ENCODE assay signal across 26 cellular contexts in genomic region chr5:155759984-155760383, GRCh38.
"Had no signal": no experiment of that assay in that cellular context is flagged by ENCODE, and none has a peak within 500 bp of the region (broad histone marks: within the 10 kb centered on the region; RNA-seq: fewer than 3 reads in every experiment).

No MANE protein-coding gene starts in this region.

- DNase-seq: naive thymus-derived CD4-positive, alpha-beta T cell; occipital lobe; ovary; posterior cingulate gyrus; psoas muscle; right cardiac atrium; right lobe of liver; sigmoid colon; small intestine; stimulated activated CD4-positive, alpha-beta T cell treated with anti-CD3 and anti-CD28 coated beads, Interleukin-15, amount 100 ng/mL, for 24 hours; stimulated activated CD4-positive, alpha-beta T cell treated with anti-CD3 and anti-CD28 coated beads, Interleukin-2, amount 100 ng/mL, for 24 hours; stimulated activated CD4-positive, alpha-beta T cell treated with anti-CD3 and anti-CD28 coated beads, Interleukin-2, amount 100 ng/mL, for 48 hours; stimulated activated CD4-positive, alpha-beta T cell treated with anti-CD3 and anti-CD28 coated beads, Interleukin-4, amount 100 ng/mL, for 24 hours; stimulated activated naive CD4-positive, alpha-beta T cell treated with Interleukin-2 at 50 U/mL for 16 hours; stomach; thyroid gland; upper lobe of right lung; uterus had no signal

- H3K27me3 Mint-ChIP-seq: stimulated activated memory B cell treated with anti-CD40 and anti-IgM and Interleukin-4, amounts not matched to agents 10 μg/mL and 1 μg/mL and 100 μg/mL, for 72 hours; type B pancreatic cell had no signal

- H3K4me3 Mint-ChIP-seq: naive thymus-derived CD4-positive, alpha-beta T cell; nephron; neural progenitor cell; stimulated activated memory B cell treated with anti-CD40 and anti-IgM and Interleukin-4, amounts not matched to agents 10 μg/mL and 1 μg/mL and 100 μg/mL, for 72 hours; type B pancreatic cell had no signal

- H3K9me3 ChIP-seq: ovary, psoas muscle, right lobe of liver, sigmoid colon, thoracic aorta, thyroid gland, upper lobe of right lung, uterus had no signal

- H3K36me3 ChIP-seq: neural progenitor cell, ovary, right lobe of liver, sigmoid colon, stomach, thoracic aorta, thyroid gland, tibial nerve, upper lobe of right lung, uterus had no signal

- H3K4me1 ChIP-seq: neural progenitor cell, right lobe of liver, sigmoid colon, stomach, thyroid gland, tibial nerve, upper lobe of right lung, uterus had no signal

- H3K4me1 Mint-ChIP-seq: nephron; neural progenitor cell; stimulated activated memory B cell treated with anti-CD40 and anti-IgM and Interleukin-4, amounts not matched to agents 10 μg/mL and 1 μg/mL and 100 μg/mL, for 72 hours had no signal

- ATAC-seq: naive thymus-derived CD4-positive, alpha-beta T cell; psoas muscle; right cardiac atrium; right lobe of liver; stimulated activated memory B cell treated with anti-CD40 and anti-IgM and Interleukin-4, amounts not matched to agents 10 μg/mL and 1 μg/mL and 100 μg/mL, for 72 hours; upper lobe of right lung had no signal

- H3K27ac Mint-ChIP-seq: naive thymus-derived CD4-positive, alpha-beta T cell; nephron; neural progenitor cell; progenitor cell of endocrine pancreas; stimulated activated memory B cell treated with anti-CD40 and anti-IgM and Interleukin-4, amounts not matched to agents 10 μg/mL and 1 μg/mL and 100 μg/mL, for 72 hours; type B pancreatic cell had no signal

- H3K27ac ChIP-seq: neural progenitor cell, ovary, parathyroid adenoma, psoas muscle, right lobe of liver, sigmoid colon, stomach, thoracic aorta, thyroid gland, tibial nerve, upper lobe of right lung, uterus had no signal

- H3K36me3 Mint-ChIP-seq: neural progenitor cell had no signal

- H3K4me3 ChIP-seq: neural progenitor cell, ovary, psoas muscle, right lobe of liver, sigmoid colon, stomach, thoracic aorta, thyroid gland, tibial nerve, upper lobe of right lung, uterus had no signal
